ENCODE assay signal across 25 cellular contexts in the genomic region with DNA sequence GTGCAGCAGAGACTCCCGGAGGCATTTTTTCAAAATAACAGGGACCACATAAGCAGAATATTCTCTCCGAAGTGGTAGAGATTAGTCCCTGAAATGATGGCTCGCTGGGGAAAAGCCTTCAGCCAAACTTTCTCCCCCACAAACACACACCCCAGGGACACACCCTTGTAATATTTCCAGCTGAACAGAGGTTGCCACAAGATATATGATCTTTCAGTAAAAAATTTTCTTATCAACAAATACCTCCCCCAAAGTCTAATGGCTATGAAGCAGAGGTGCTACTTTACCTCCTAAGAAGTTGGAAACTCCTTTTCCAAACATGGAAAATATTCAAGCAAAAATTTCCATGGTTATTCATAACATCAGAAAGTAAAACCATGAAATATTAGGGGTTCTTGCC.
DNase-seq lines count a peak whose midpoint lies in the region; ATAC-seq, FAIRE-seq and TF ChIP-seq lines count a peak whose summit lies in the region.
"Had no signal": no experiment of that assay in that cellular context is flagged by ENCODE, and none has a peak within 500 bp of the region (broad histone marks: within the 10 kb centered on the region; RNA-seq: fewer than 3 reads in every experiment).

No MANE protein-coding gene starts in this region.

- in situ Hi-C loops in mammary epithelial cell (cut with MboI; ENCODE audit: low sequenced_read_pairs in 2 of 2), result loop anchor here in 1 of 2 donors (25.0 kb wide), 1 partner anchor 268 kb away; no protein-coding TSS in a partner anchor

- H3K4me3 Mint-ChIP-seq in astrocyte (ENCODE audit: unreplicated experiment) (no peak overlapping the region), chondrocyte (ENCODE audit: unreplicated experiment) (no peak overlapping the region)
- H3K4me3 Mint-ChIP-seq: CD14-positive monocyte; CD4-positive, alpha-beta T cell; CD8-positive, alpha-beta memory T cell had no signal

- TF ChIP-seq POLR2A in breast epithelium (IDR thresholded peaks at IDR 0.05) (no peak), gastroesophageal sphincter (IDR thresholded peaks at IDR 0.05) (no peak)

- FAIRE-seq in astrocyte (lab: Jason Lieb, UNC), result no peak
- FAIRE-seq: A549, D721Med, GM12878, GM19239 had no signal

- no peaks in the 10 kb centered on the region for H3K79me2 ChIP-seq in mammary epithelial cell (ENCODE audit: insufficient read depth, low read length)
- H3K79me2 ChIP-seq in astrocyte (ENCODE audit: insufficient read depth, low read length), result no peaks in the 10 kb centered on the region

- CTCF ChIA-PET in mammary epithelial cell (lab: Charles Lee; ENCODE audit: low non-redundant PET), result no interaction called here

- no peak overlapping the region for H3K9ac ChIP-seq in mammary epithelial cell (ENCODE audit: insufficient read depth, low read length)
- no peak overlapping the region for H3K9ac ChIP-seq in astrocyte (ENCODE audit: low read length)
- H3K9ac ChIP-seq: BLaER1 treated with 17β-estradiol and CSF1 and Interleukin-3, amounts not matched to agents 10 nM and 100 nM had no signal

- 41% methylated on average over 3 of the region's 3 CpGs for WGBS in mammary epithelial cell (ENCODE audit: low coverage, missing lambda C conversion rate)
- whole genome bisulfite sequencing in gastroesophageal sphincter (ENCODE audit: low coverage in 1 of 2), 2 donors, result 62 to 80% methylated on average over 1 to 2 of the region's 3 CpGs

- H3K27ac ChIP-seq in mammary epithelial cell (ENCODE audit: insufficient read depth, low read depth, low read length) (no peak overlapping the region), breast epithelium (no peak overlapping the region), astrocyte (ENCODE audit: low read depth, low read length) (no peak overlapping the region), gastroesophageal sphincter (no peak overlapping the region)
- H3K27ac ChIP-seq: A549; BLaER1 treated with 17β-estradiol and CSF1 and Interleukin-3, amounts not matched to agents 10 nM and 100 nM had no signal

- H3K4me1 Mint-ChIP-seq in astrocyte (ENCODE audit: low read depth, unreplicated experiment) (peaks cover 11% of the 10 kb centered on the region), chondrocyte (ENCODE audit: low read depth) (peaks cover 11% of the 10 kb centered on the region)
- H3K4me1 Mint-ChIP-seq: CD14-positive monocyte; CD8-positive, alpha-beta memory T cell had no signal

- H3K36me3 Mint-ChIP-seq in astrocyte (ENCODE audit: low read depth, unreplicated experiment) (no peaks in the 10 kb centered on the region), chondrocyte (ENCODE audit: low read depth) (no peaks in the 10 kb centered on the region)
- H3K36me3 Mint-ChIP-seq: CD14-positive monocyte; CD8-positive, alpha-beta memory T cell had no signal

- no TSS peak for BruUV-seq in mammary epithelial cell (replicated peaks; lab: Mats Ljungman, UMichigan)

- H3K4me1 ChIP-seq in mammary epithelial cell (ENCODE audit: insufficient read depth, low read length), result peaks cover 23% of the 10 kb centered on the region
- no peaks in the 10 kb centered on the region for H3K4me1 ChIP-seq in breast epithelium
- H3K4me1 ChIP-seq in astrocyte (ENCODE audit: insufficient read depth, low read length), result peaks cover 13% of the 10 kb centered on the region
- H3K4me1 ChIP-seq in gastroesophageal sphincter, result no peaks in the 10 kb centered on the region
- H3K4me1 ChIP-seq: BE2C; BLaER1 treated with 17β-estradiol and CSF1 and Interleukin-3, amounts not matched to agents 10 nM and 100 nM had no signal

- H4K20me1 ChIP-seq in mammary epithelial cell (ENCODE audit: insufficient read depth, low read length), result no peaks in the 10 kb centered on the region
- H4K20me1 ChIP-seq in astrocyte (ENCODE audit: insufficient read depth, low read length), result no peaks in the 10 kb centered on the region
- H4K20me1 ChIP-seq: BLaER1 treated with 17β-estradiol and CSF1 and Interleukin-3, amounts not matched to agents 10 nM and 100 nM had no signal

- dilution Hi-C loops in mammary epithelial cell (cut with HindIII; ENCODE audit: low sequenced_read_pairs), result no loop called here

- H3K36me3 ChIP-seq in mammary epithelial cell (ENCODE audit: insufficient read depth, low read length) (no peaks in the 10 kb centered on the region), breast epithelium (no peaks in the 10 kb centered on the region), astrocyte (ENCODE audit: insufficient read depth, low read length) (no peaks in the 10 kb centered on the region), gastroesophageal sphincter (no peaks in the 10 kb centered on the region)
- H3K36me3 ChIP-seq: BE2C; BLaER1 treated with 17β-estradiol and CSF1 and Interleukin-3, amounts not matched to agents 10 nM and 100 nM had no signal

- no peak for TF ChIP-seq CTCF in mammary epithelial cell (conservative IDR thresholded peaks at IDR 0.05 in 1 of 2, IDR thresholded peaks at IDR 0.05 in 1 of 2; ENCODE audit: extremely low read depth in 1 of 2, insufficient read depth in 1 of 2, low read depth in 1 of 2, low read length in 2 of 2)
- TF ChIP-seq CTCF in breast epithelium (IDR thresholded peaks at IDR 0.05), result no peak
- no peak for TF ChIP-seq CTCF in astrocyte (IDR thresholded peaks at IDR 0.05; ENCODE audit: insufficient read depth, low read depth, low read length)
- no peak for TF ChIP-seq CTCF in omental fat pad (IDR thresholded peaks at IDR 0.05)
- TF ChIP-seq CTCF in gastroesophageal sphincter (IDR thresholded peaks at IDR 0.05), result no peak
- TF ChIP-seq CTCF in chondrocyte (IDR thresholded peaks at IDR 0.05), result no peak

- intact Hi-C loops in mammary epithelial cell (cut with micrococcal nuclease), result no loop called here
- intact Hi-C loops in breast epithelium (cut with DNase I; ENCODE audit: low total_unique reads), result no loop called here
- intact Hi-C loops in sciatic nerve (cut with DNase I), result no loop called here

- ATAC-seq in omental fat pad (ENCODE audit: low FRiP score) (peak; percentile 52), gastroesophageal sphincter (no peak), sciatic nerve (no peak)
- ATAC-seq: GM12878 had no signal

- H3K27me3 Mint-ChIP-seq in astrocyte (ENCODE audit: low read depth, unreplicated experiment), result no peaks in the 10 kb centered on the region
- no peaks in the 10 kb centered on the region for H3K27me3 Mint-ChIP-seq in chondrocyte (ENCODE audit: low read depth)

- H3K27me3 ChIP-seq in mammary epithelial cell (ENCODE audit: insufficient read depth, low read length) (no peaks in the 10 kb centered on the region), breast epithelium (no peaks in the 10 kb centered on the region), astrocyte (ENCODE audit: insufficient read depth, low read length) (no peaks in the 10 kb centered on the region), gastroesophageal sphincter (no peaks in the 10 kb centered on the region)
- H3K27me3 ChIP-seq: BE2C; BLaER1 treated with 17β-estradiol and CSF1 and Interleukin-3, amounts not matched to agents 10 nM and 100 nM had no signal

- H3K27ac Mint-ChIP-seq in astrocyte (ENCODE audit: unreplicated experiment), result no peak overlapping the region
- no peak overlapping the region for H3K27ac Mint-ChIP-seq in chondrocyte (ENCODE audit: unreplicated experiment)
- H3K27ac Mint-ChIP-seq: CD14-positive monocyte; CD4-positive, alpha-beta T cell; CD8-positive, alpha-beta memory T cell had no signal

- H3K4me3 ChIP-seq in mammary epithelial cell (replicated peaks in 1 of 3; ENCODE audit: insufficient read depth in 1 of 3, low read depth in 2 of 3, low read length in 3 of 3), result no peak overlapping the region
- H3K4me3 ChIP-seq in breast epithelium, result no peak overlapping the region
- no peak overlapping the region for H3K4me3 ChIP-seq in astrocyte (ENCODE audit: insufficient read depth, low read depth, low read length)
- H3K4me3 ChIP-seq in gastroesophageal sphincter, result no peak overlapping the region
- H3K4me3 ChIP-seq: A549; BLaER1 treated with 17β-estradiol and CSF1 and Interleukin-3, amounts not matched to agents 10 nM and 100 nM; GM12878 had no signal

- H3K9me3 Mint-ChIP-seq in astrocyte (ENCODE audit: unreplicated experiment) (no peaks in the 10 kb centered on the region), chondrocyte (ENCODE audit: low read depth) (no peaks in the 10 kb centered on the region)
- H3K9me3 Mint-ChIP-seq: CD4-positive, alpha-beta T cell; CD8-positive, alpha-beta memory T cell had no signal

- H2AFZ ChIP-seq in mammary epithelial cell (ENCODE audit: low read depth, low read length) (peak overlapping the region; percentile 34), astrocyte (ENCODE audit: low read depth, low read length) (no peak overlapping the region)

- no peak for TF ChIP-seq EP300 in gastroesophageal sphincter (IDR thresholded peaks at IDR 0.05)

- H3K9me3 ChIP-seq in mammary epithelial cell (replicated peaks; ENCODE audit: insufficient read depth, low read length), result no peaks in the 10 kb centered on the region
- H3K9me3 ChIP-seq in breast epithelium, result no peaks in the 10 kb centered on the region
- no peaks in the 10 kb centered on the region for H3K9me3 ChIP-seq in astrocyte (ENCODE audit: insufficient read depth, low read depth, low read length)
- no peaks in the 10 kb centered on the region for H3K9me3 ChIP-seq in gastroesophageal sphincter
- H3K9me3 ChIP-seq: A549; BE2C; BLaER1 treated with 17β-estradiol and CSF1 and Interleukin-3, amounts not matched to agents 10 nM and 100 nM had no signal

- H3K4me2 ChIP-seq in mammary epithelial cell (ENCODE audit: insufficient read depth, low read depth, low read length) (no peak overlapping the region), astrocyte (ENCODE audit: low read length) (no peak overlapping the region)
- H3K4me2 ChIP-seq: A549; BLaER1 treated with 17β-estradiol and CSF1 and Interleukin-3, amounts not matched to agents 10 nM and 100 nM had no signal

- DNase-seq in mammary epithelial cell (no peak), breast epithelium (ENCODE audit: low spot score in 2 of 2) (no peak), astrocyte (ENCODE audit: low read depth) (peak; percentile 57), omental fat pad (ENCODE audit: low spot score) (no peak), chondrocyte (ENCODE audit: low spot score) (no peak), sciatic nerve (ENCODE audit: low spot score) (no peak)
- DNase-seq: 8988T; ACHN; AML-193; BE2C; CD4-positive, alpha-beta T cell; CD8-positive, alpha-beta memory T cell; DMS79; EL; GDM1; GOT3; H7; HCEC 1CT had no signal
